8 cellular contexts compared by ENCODE assay signal in the genomic region with DNA sequence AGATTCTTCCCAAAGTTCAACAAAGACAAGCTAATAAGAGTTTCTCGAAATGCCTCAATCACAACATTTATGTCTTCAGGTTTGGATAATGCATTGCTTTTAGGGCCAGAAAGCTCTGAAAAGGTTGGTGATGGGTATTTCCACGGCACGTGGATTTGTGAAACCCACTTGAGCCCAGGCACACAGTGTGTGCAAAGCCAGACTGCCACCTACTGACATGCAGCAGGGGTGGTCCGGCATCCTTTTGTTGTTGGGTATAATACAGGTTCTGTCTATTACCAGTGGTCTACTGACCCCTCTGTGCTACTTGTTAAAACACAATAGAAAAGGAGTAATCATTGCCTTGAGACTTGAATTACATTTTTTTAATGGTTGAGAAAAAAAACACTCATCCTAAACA.
DNase-seq lines count a peak whose midpoint lies in the region; ATAC-seq and TF ChIP-seq lines count a peak whose summit lies in the region.

No MANE protein-coding gene starts in this region.

- H3K9me3 Mint-ChIP-seq in endodermal cell (no peaks in the 10 kb centered on the region), neural progenitor cell (no peaks in the 10 kb centered on the region)

- H3K4me3 ChIP-seq in LNCaP clone FGC (ENCODE audit: low read depth, low read length) = no peak overlapping the region
- no peak overlapping the region for H3K4me3 ChIP-seq in endodermal cell (ENCODE audit: low read length)
- no peak overlapping the region for H3K4me3 ChIP-seq in neural progenitor cell
- H3K4me3 ChIP-seq in left lung = no peak overlapping the region

- H3K27ac Mint-ChIP-seq in endodermal cell (no peak overlapping the region), neural progenitor cell (no peak overlapping the region)

- H3K9ac ChIP-seq in endodermal cell (ENCODE audit: extremely low read depth, low read length, poor library complexity, severe bottlenecking) (no peak overlapping the region), neural progenitor cell (no peak overlapping the region)

- H3K4me1 ChIP-seq in endodermal cell (ENCODE audit: control insufficient read depth, insufficient read depth, low read length) (peaks cover 4% of the 10 kb centered on the region), neural progenitor cell (peaks cover 3% of the 10 kb centered on the region), left lung (no peaks in the 10 kb centered on the region)

- H3K4me3 Mint-ChIP-seq in endodermal cell (no peak overlapping the region), neural progenitor cell (no peak overlapping the region)

- H4K20me1 ChIP-seq in neural progenitor cell (ENCODE audit: low read depth) = no peaks in the 10 kb centered on the region

- H3K9me3 ChIP-seq in endodermal cell (ENCODE audit: control insufficient read depth, low read length) (no peaks in the 10 kb centered on the region), neural progenitor cell (ENCODE audit: low read depth) (no peaks in the 10 kb centered on the region), left lung (no peaks in the 10 kb centered on the region)

- H3K27ac ChIP-seq in endodermal cell (ENCODE audit: low read depth, low read length) (no peak overlapping the region), neural progenitor cell (no peak overlapping the region), left lung (no peak overlapping the region)

- no peaks in the 10 kb centered on the region for H3K79me2 ChIP-seq in neural progenitor cell (ENCODE audit: low read depth)

- H3K27me3 Mint-ChIP-seq in endodermal cell (ENCODE audit: insufficient read depth) (peaks cover 2% of the 10 kb centered on the region), neural progenitor cell (ENCODE audit: insufficient read depth, low read depth) (peaks cover 2% of the 10 kb centered on the region)

- 87 to 100% methylated on average over 1 to 4 of the region's 4 CpGs for WGBS in endodermal cell (ENCODE audit: insufficient coverage in 1 of 2, insufficient read length in 1 of 2), 2 experiments

- H3K4me2 ChIP-seq in neural progenitor cell = no peak overlapping the region

- H2AFZ ChIP-seq in neural progenitor cell (replicated peaks) = no peak overlapping the region

- intact Hi-C loops in left lung (cut with DNase I) = no loop called here

- H3K4me1 Mint-ChIP-seq in endodermal cell (peaks cover 11% of the 10 kb centered on the region), neural progenitor cell (peaks cover 3% of the 10 kb centered on the region)

- ATAC-seq in HG02623 (IDR thresholded peaks at IDR 0.05; ENCODE audit: unreplicated experiment) (no peak), left lung (no peak)

- H3K36me3 ChIP-seq in endodermal cell (ENCODE audit: control insufficient read depth, insufficient read depth, low read length) (no peaks in the 10 kb centered on the region), neural progenitor cell (no peaks in the 10 kb centered on the region), left lung (no peaks in the 10 kb centered on the region)

- H3K27me3 ChIP-seq in endodermal cell (ENCODE audit: control insufficient read depth, insufficient read depth, low read length, poor library complexity, severe bottlenecking) (no peaks in the 10 kb centered on the region), neural progenitor cell (no peaks in the 10 kb centered on the region), left lung (no peaks in the 10 kb centered on the region)

- peak; percentile 7 for DNase-seq in GM03348 (ENCODE audit: low spot score)
- no peak for DNase-seq in LNCaP clone FGC (ENCODE audit: low read depth)
- DNase-seq in endodermal cell = no peak
- peak; percentile 65 for DNase-seq in neural progenitor cell (ENCODE audit: low spot score)
- no peak for DNase-seq in SKM-1 treated with dmso at 0.1 percent for 144 hours (lab: John Stamatoyannopoulos, UW; ENCODE audit: unreplicated experiment)
- no peak for DNase-seq in NCI-H1105 treated with DMSO at 0.1 percent for 48 hours (lab: John Stamatoyannopoulos, UW)
- no peak for DNase-seq in left lung

- TF ChIP-seq CTCF in LNCaP clone FGC (IDR thresholded peaks at IDR 0.05; ENCODE audit: control insufficient read depth, extremely low read depth, insufficient read depth) = 0 out of 2 replicates have a peak, but pooled peaks have one; percentile 20
- peak; percentile 73 for TF ChIP-seq CTCF in endodermal cell (conservative IDR thresholded peaks at IDR 0.05)
- TF ChIP-seq CTCF in neural progenitor cell (IDR thresholded peaks at IDR 0.05) = peak; percentile 43
- TF ChIP-seq CTCF in left lung (IDR thresholded peaks at IDR 0.05) = peak in 1 of 2 donors; percentile 11

- H3F3A ChIP-seq in neural progenitor cell (ENCODE audit: low read depth) = no peaks in the 10 kb centered on the region

- H3K36me3 Mint-ChIP-seq in endodermal cell (ENCODE audit: low read depth) = no peaks in the 10 kb centered on the region
- H3K36me3 Mint-ChIP-seq in neural progenitor cell = no peaks in the 10 kb centered on the region

Comparison
In these comparisons a context has a peak if more than half of its experiments do, and no peak if none do; other contexts are left out.
1. DNase-seq: peak in GM03348 (single experiment) and neural progenitor cell (single experiment); none in LNCaP clone FGC (single experiment), endodermal cell (single experiment), SKM-1 treated with dmso at 0.1 percent for 144 hours (single experiment), NCI-H1105 treated with DMSO at 0.1 percent for 48 hours (single experiment) and left lung (0 of 2).